ENCODE assay signal across 25 cellular contexts in the genomic region with DNA sequence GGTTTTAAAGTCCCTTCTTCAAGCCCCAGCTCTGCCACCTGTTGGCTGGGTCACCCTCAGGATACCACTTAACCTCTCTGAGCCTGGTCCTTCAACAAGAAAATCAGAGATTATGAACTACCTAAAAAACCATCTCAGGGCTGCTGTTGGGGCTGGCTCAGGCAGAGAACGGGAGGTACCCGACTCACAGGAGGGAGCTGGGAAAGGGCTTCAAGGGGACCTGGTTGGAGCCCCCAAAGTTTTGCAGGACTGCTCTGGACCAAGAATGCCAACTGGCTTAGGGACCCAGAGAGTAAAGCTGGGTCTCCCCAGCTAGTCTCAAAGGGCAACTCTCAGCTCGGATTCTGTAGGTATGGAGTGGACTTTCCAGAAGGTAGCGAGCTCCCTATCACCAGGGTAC. TPM values are rescaled to one million over a fixed set of nuclear protein-coding genes. Genes with fewer than 3 reads are reported as not detected.
"Had no signal": no experiment of that assay in that cellular context is flagged by ENCODE, and none has a peak within 500 bp of the region (broad histone marks: within the 10 kb centered on the region; RNA-seq: fewer than 3 reads in every experiment).

No MANE protein-coding gene starts in this region.

- H3K36me3 ChIP-seq: MG63, SJSA1 had no signal

- H3K27ac ChIP-seq: SJSA1, SK-N-MC had no signal

- H3K27me3 ChIP-seq: MG63 had no signal

- H3K4me3 ChIP-seq: MG63, SJSA1, SK-N-MC had no signal

- ATAC-seq: Panc1, T-cell had no signal

- H3K4me1 ChIP-seq: SJSA1 had no signal

- H3K9me3 ChIP-seq: MG63, SJSA1 had no signal

- DNase-seq: IMR-90, Karpas-422, KG1, MG63, NCI-H1092, NCI-H1105 treated with DMSO at 0.1 percent for 48 hours, NCI-H1417 treated with DMSO at 0.1 percent for 48 hours, NCI-H146, NCI-H1694 treated with DMSO at 0.1 percent for 48 hours, NCI-H1930, NCI-H2081, NCI-H2107, NCI-H2227 treated with DMSO at 0.1 percent for 48 hours, NCI-H524, NCI-H526 treated with DMSO at 0.1 percent for 48 hours, NCI-H748 treated with DMSO at 0.1 percent for 48 hours, Right ventricle myocardium superior, SIG-M5, SW 1271, T-cell had no signal

RNA-seq across cellular contexts. Expression of a gene that starts 41.5 kb away (rescaled TPM):
- total RNA-seq: HT-29, IMR-90, NCI-H460, Right ventricle myocardium superior, SJSA1 had no signal
